29 cellular contexts compared by ENCODE assay signal in the genomic region with DNA sequence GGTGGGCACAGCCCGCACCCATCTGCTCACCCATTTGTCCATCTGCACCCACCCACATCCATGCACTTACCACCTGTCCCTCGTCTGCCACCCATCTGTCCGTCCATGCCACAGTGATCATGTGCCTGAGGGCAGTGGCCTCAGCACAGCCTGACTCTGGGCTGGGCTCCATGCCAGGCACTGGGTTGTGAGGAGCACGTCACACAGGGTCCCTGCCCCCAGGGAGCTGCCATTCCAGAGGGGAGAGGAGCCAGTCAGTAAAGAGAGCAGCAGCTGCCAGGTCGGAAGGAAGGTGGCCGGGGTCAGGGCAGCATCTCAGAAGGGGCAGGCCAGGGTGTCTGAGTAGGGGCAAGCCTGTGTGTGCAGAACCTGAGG.
"Had no signal": no experiment of that assay in that cellular context is flagged by ENCODE, and none has a peak within 500 bp of the region (broad histone marks: within the 10 kb centered on the region; RNA-seq: fewer than 3 reads in every experiment).

No MANE protein-coding gene starts in this region.

- DNase-seq: activated CD4-positive, alpha-beta memory T cell treated with anti-CD3 and anti-CD28 coated beads for 36 hours; activated CD4-positive, alpha-beta T cell treated with anti-CD3 and anti-CD28 coated beads, Interleukin-2, amount 10 ng/mL, durations not matched to agents 24 days and 14 days; activated CD4-positive, CD25-positive, alpha-beta regulatory T cell treated with anti-CD3 and anti-CD28 coated beads, Interleukin-2, amount 50 U/mL, for 72 hours; activated CD8-positive, alpha-beta memory T cell treated with anti-CD3 and anti-CD28 coated beads, Interleukin-2, amount 50 U/mL, for 4 hours; activated gamma-delta T cell treated with Interleukin-2 at 50 U/mL for 16 hours; activated T-cell treated with anti-CD3 and anti-CD28 coated beads, Interleukin-2, amount 50 U/mL, for 1 hour; anterior cingulate cortex; cerebellar nuclear complex; colonic mucosa; effector CD8-positive, alpha-beta T cell; left cardiac atrium; naive thymus-derived CD4-positive, alpha-beta T cell; nucleus accumbens; pancreas; retina; sigmoid colon; small intestine; stimulated activated CD4-positive, alpha-beta T cell treated with anti-CD3 and anti-CD28 coated beads, Interleukin-4, amount 100 ng/mL, for 24 hours; T-helper 9 cell; uterus had no signal

- H3K4me1 ChIP-seq: colonic mucosa, pancreas, prostate gland, sigmoid colon, uterus had no signal

- H3K27ac Mint-ChIP-seq: activated CD4-positive, alpha-beta memory T cell treated with anti-CD3 and anti-CD28 coated beads for 36 hours; activated CD4-positive, alpha-beta T cell treated with anti-CD3 and anti-CD28 coated beads, Interleukin-2, amount 10 ng/mL, durations not matched to agents 24 days and 14 days; activated naive CD4-positive, alpha-beta T cell treated with anti-CD3 and anti-CD28 coated beads, Interleukin-2, amount 50 U/mL, for 24 hours; activated T-helper 17 cell treated with anti-CD3 and anti-CD28 coated beads, Interleukin-2, amount 50 U/mL, for 72 hours; mesothelial cell of epicardium; stimulated activated memory B cell treated with anti-CD40 and anti-IgM and Interleukin-4, amounts not matched to agents 10 μg/mL and 1 μg/mL and 100 μg/mL, for 72 hours had no signal

- H3K36me3 Mint-ChIP-seq: activated CD4-positive, alpha-beta memory T cell treated with anti-CD3 and anti-CD28 coated beads for 36 hours had no signal

- H3K4me1 Mint-ChIP-seq: activated CD4-positive, alpha-beta T cell treated with anti-CD3 and anti-CD28 coated beads, Interleukin-2, amount 10 ng/mL, durations not matched to agents 24 days and 14 days; activated naive CD4-positive, alpha-beta T cell treated with anti-CD3 and anti-CD28 coated beads, Interleukin-2, amount 50 U/mL, for 24 hours; mesothelial cell of epicardium had no signal

- H3K4me3 Mint-ChIP-seq: activated CD4-positive, alpha-beta memory T cell treated with anti-CD3 and anti-CD28 coated beads for 36 hours; activated CD4-positive, alpha-beta T cell treated with anti-CD3 and anti-CD28 coated beads, Interleukin-2, amount 10 ng/mL, durations not matched to agents 24 days and 14 days; activated naive CD4-positive, alpha-beta T cell treated with anti-CD3 and anti-CD28 coated beads, Interleukin-2, amount 50 U/mL, for 24 hours; activated T-helper 17 cell treated with anti-CD3 and anti-CD28 coated beads, Interleukin-2, amount 50 U/mL, for 72 hours; mesothelial cell of epicardium; naive thymus-derived CD4-positive, alpha-beta T cell; stimulated activated memory B cell treated with anti-CD40 and anti-IgM and Interleukin-4, amounts not matched to agents 10 μg/mL and 1 μg/mL and 100 μg/mL, for 72 hours had no signal

- H3K4me3 ChIP-seq: colonic mucosa, pancreas, prostate gland, sigmoid colon, tibial nerve, uterus had no signal

- FAIRE-seq: endometrium, frontal cortex, keratinocyte, pancreas, small intestine had no signal

- H3K36me3 ChIP-seq: colonic mucosa, pancreas, prostate gland, sigmoid colon, uterus had no signal

- H3K27me3 Mint-ChIP-seq: activated CD4-positive, alpha-beta memory T cell treated with anti-CD3 and anti-CD28 coated beads for 36 hours; activated CD4-positive, alpha-beta T cell treated with anti-CD3 and anti-CD28 coated beads, Interleukin-2, amount 10 ng/mL, durations not matched to agents 24 days and 14 days; activated naive CD4-positive, alpha-beta T cell treated with anti-CD3 and anti-CD28 coated beads, Interleukin-2, amount 50 U/mL, for 24 hours; activated T-helper 17 cell treated with anti-CD3 and anti-CD28 coated beads, Interleukin-2, amount 50 U/mL, for 72 hours; naive thymus-derived CD4-positive, alpha-beta T cell; stimulated activated memory B cell treated with anti-CD40 and anti-IgM and Interleukin-4, amounts not matched to agents 10 μg/mL and 1 μg/mL and 100 μg/mL, for 72 hours had no signal

- H3K27me3 ChIP-seq: colonic mucosa, pancreas, sigmoid colon, tibial nerve, uterus had no signal

- H3K9me3 ChIP-seq: colonic mucosa, pancreas, prostate gland, sigmoid colon, uterus had no signal

- H3K27ac ChIP-seq: colonic mucosa, pancreas, prostate gland, sigmoid colon, tibial nerve, uterus had no signal

- ATAC-seq: activated T-helper 17 cell treated with anti-CD3 and anti-CD28 coated beads, Interleukin-2, amount 50 U/mL, for 72 hours; left cardiac atrium; naive thymus-derived CD4-positive, alpha-beta T cell; pancreas; stimulated activated memory B cell treated with anti-CD40 and anti-IgM and Interleukin-4, amounts not matched to agents 10 μg/mL and 1 μg/mL and 100 μg/mL, for 72 hours had no signal
